In genomic region chr6:154249499-154250298, GRCh38 we compare ENCODE assay signal across 8 cellular contexts.
DNase-seq lines count a peak whose midpoint lies in the region; ATAC-seq and TF ChIP-seq lines count a peak whose summit lies in the region.

No MANE protein-coding gene starts in this region.

- TF ChIP-seq CTCF in GM10266 (IDR thresholded peaks at IDR 0.05; ENCODE audit: control insufficient read depth, insufficient read depth, low read depth, missing control alignments): no peak
- no peak for TF ChIP-seq CTCF in esophagus muscularis mucosa (IDR thresholded peaks at IDR 0.05)

- no peak overlapping the region for H3K4me3 ChIP-seq in esophagus muscularis mucosa

- H3K36me3 ChIP-seq in esophagus muscularis mucosa: no peaks in the 10 kb centered on the region

- H3K4me1 ChIP-seq in esophagus muscularis mucosa: peaks cover 0 to 3% (median 0%) of the 10 kb centered on the region in 4 donors

- no peaks in the 10 kb centered on the region for H3K27me3 ChIP-seq in esophagus muscularis mucosa

- H3K27ac ChIP-seq in esophagus muscularis mucosa (replicated peaks in 1 of 4): no peak overlapping the region

- peaks cover 0 to under 1% (median 0%) of the 10 kb centered on the region in 4 donors for H3K9me3 ChIP-seq in esophagus muscularis mucosa

- no peak for TF ChIP-seq POLR2A in esophagus muscularis mucosa (IDR thresholded peaks at IDR 0.05; ENCODE audit: low read depth)

- TF ChIP-seq EP300 in esophagus muscularis mucosa (IDR thresholded peaks at IDR 0.05): no peak

- 78% methylated on average over 8 of the region's 8 CpGs for WGBS in esophagus muscularis mucosa

- intact Hi-C loops in esophagus muscularis mucosa (cut with DNase I): no loop called here

- in situ Hi-C loops in G401 (cut with HindIII; ENCODE audit: low sequenced_read_pairs): no loop called here

- ATAC-seq in GM21367 (IDR thresholded peaks at IDR 0.05; ENCODE audit: unreplicated experiment) (peak; percentile 72), HG03565 (IDR thresholded peaks at IDR 0.05; ENCODE audit: unreplicated experiment) (peak; percentile 78)

- DNase-seq in GM10266 (ENCODE audit: extremely low spot score) (peak; percentile 47), 8988T (no peak), esophagus muscularis mucosa (ENCODE audit: extremely low spot score) (no peak), G401 (ENCODE audit: low spot score) (no peak), NCI-H82 (lab: John Stamatoyannopoulos, UW) (no peak)
- DNase-seq in effector CD8-positive, alpha-beta T cell (lab: John Stamatoyannopoulos, UW): peak; percentile 17

Comparison
In these comparisons a context has a peak if more than half of its experiments do, and no peak if none do; other contexts are left out.
1. DNase-seq: peak in GM10266 (single experiment) and effector CD8-positive, alpha-beta T cell (single experiment); none in 8988T (single experiment), esophagus muscularis mucosa (single experiment), G401 (single experiment) and NCI-H82 (single experiment).